In the genomic region with DNA sequence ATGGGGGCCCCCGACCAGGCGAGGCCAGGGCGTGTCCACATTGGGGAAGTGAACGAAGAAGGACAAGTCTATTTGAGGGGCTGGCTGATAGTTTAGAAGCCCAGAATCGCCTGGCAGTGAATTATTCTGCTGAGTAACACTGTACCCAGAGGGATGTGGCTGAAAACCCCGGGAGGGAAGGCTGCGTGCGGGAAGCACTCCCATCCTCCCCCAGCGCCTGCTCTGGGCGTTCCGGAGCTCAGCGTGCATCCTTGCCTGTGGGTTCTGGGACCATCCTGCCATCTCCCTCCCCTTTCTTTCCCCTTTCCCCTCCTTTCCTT, we compare ENCODE assay signal across 18 cellular contexts.
A peak's percentile ranks its signal among the peaks of the same experiment; 100 is the strongest.
DNase-seq lines count a peak whose midpoint lies in the region; TF ChIP-seq lines count a peak whose summit lies in the region.
"Had no signal": no experiment of that assay in that cellular context is flagged by ENCODE, and none has a peak within 500 bp of the region (broad histone marks: within the 10 kb centered on the region; RNA-seq: fewer than 3 reads in every experiment).

No MANE protein-coding gene starts in this region.

- peaks cover 12 to 26% of the 10 kb centered on the region in 2 donors for H3K4me1 ChIP-seq in breast epithelium
- peaks cover 55% of the 10 kb centered on the region for H3K4me1 ChIP-seq in ovary (ENCODE audit: insufficient read depth)
- H3K4me1 ChIP-seq in vagina: peaks cover 45% of the 10 kb centered on the region

- no peak overlapping the region for H3K27ac Mint-ChIP-seq in MCF 10A (ENCODE audit: low read depth, unreplicated experiment)
- H3K27ac Mint-ChIP-seq: activated T-cell treated with anti-CD3 and anti-CD28 coated beads, Interleukin-2, amount 50 U/mL, for 24 hours; stimulated activated naive CD8-positive, alpha-beta T cell treated with anti-CD3 and anti-CD28 coated beads, Interleukin-15, amount 100 ng/mL, for 72 hours had no signal

- no peak for TF ChIP-seq EP300 in ovary (IDR thresholded peaks at IDR 0.05)

- H3K9me3 ChIP-seq in breast epithelium: no peaks in the 10 kb centered on the region
- H3K9me3 ChIP-seq in ovary: no peaks in the 10 kb centered on the region
- H3K9me3 ChIP-seq in vagina: no peaks in the 10 kb centered on the region
- H3K9me3 ChIP-seq: neutrophil, SK-N-SH had no signal

- no peak for DNase-seq in breast epithelium (ENCODE audit: low spot score in 2 of 2)
- no peak for DNase-seq in MCF 10A (ENCODE audit: unreplicated experiment)
- DNase-seq in fibroblast of mammary gland (ENCODE audit: low read depth): peak; percentile 55
- DNase-seq in ovary: peak in 4 of 5 donors; percentile 48 to 70 (median 60)
- DNase-seq in vagina (ENCODE audit: extremely low spot score in 2 of 2): no peak
- no peak for DNase-seq in globus pallidus (ENCODE audit: low spot score)
- DNase-seq in D341Med (ENCODE audit: low spot score): no peak
- no peak for DNase-seq in mucosa of gallbladder (ENCODE audit: low spot score)
- DNase-seq: activated CD4-positive, CD25-positive, alpha-beta regulatory T cell; activated T-cell treated with anti-CD3 and anti-CD28 coated beads, Interleukin-2, amount 50 U/mL, for 24 hours; DMS 273 treated with DMSO at 0.1 percent for 48 hours; NCI-H1417 treated with DMSO at 0.1 percent for 48 hours; NCI-H774; SK-N-SH; stimulated activated CD4-positive, alpha-beta T cell treated with anti-CD3 and anti-CD28 coated beads, Interleukin-2, amount 100 ng/mL, for 48 hours; stimulated activated naive CD8-positive, alpha-beta T cell treated with anti-CD3 and anti-CD28 coated beads, Interleukin-15, amount 100 ng/mL, for 72 hours had no signal

- H3K4me1 Mint-ChIP-seq in MCF 10A (ENCODE audit: insufficient read depth, unreplicated experiment): peaks cover 8% of the 10 kb centered on the region
- H3K4me1 Mint-ChIP-seq: stimulated activated naive CD8-positive, alpha-beta T cell treated with anti-CD3 and anti-CD28 coated beads, Interleukin-15, amount 100 ng/mL, for 72 hours had no signal

- TF ChIP-seq CTCF in breast epithelium (IDR thresholded peaks at IDR 0.05): no peak
- no peak for TF ChIP-seq CTCF in MCF 10A (IDR thresholded peaks at IDR 0.05; ENCODE audit: unreplicated experiment)
- TF ChIP-seq CTCF in fibroblast of mammary gland (conservative IDR thresholded peaks at IDR 0.05; ENCODE audit: control insufficient read depth, insufficient read depth, low read depth, low read length): no peak
- TF ChIP-seq CTCF in ovary (IDR thresholded peaks at IDR 0.05): no peak
- no peak for TF ChIP-seq CTCF in vagina (IDR thresholded peaks at IDR 0.05)

- POLR2A ChIA-PET in MCF 10A (lab: Yijun Ruan, JAX): no interaction called here

- no TSS peak for BruUV-seq in MCF 10A (replicated peaks; lab: Mats Ljungman, UMichigan)

- H3K27ac ChIP-seq in breast epithelium: peak overlapping the region; percentile 89 to 96
- peak overlapping the region; percentile 65 to 95 for H3K27ac ChIP-seq in ovary
- H3K27ac ChIP-seq in vagina: peak overlapping the region; percentile 87
- H3K27ac ChIP-seq: 22Rv1, neutrophil had no signal

- peaks cover 4% of the 10 kb centered on the region for H3K36me3 Mint-ChIP-seq in MCF 10A (ENCODE audit: insufficient read depth, unreplicated experiment)

- intact Hi-C loops in breast epithelium (cut with DNase I; ENCODE audit: low total_unique reads): no loop called here
- intact Hi-C loops in MCF 10A (cut with micrococcal nuclease): no loop called here
- intact Hi-C loops in ovary (cut with DNase I): loop anchor here in 2 of 4 donors (1.0 to 5.0 kb wide), 2 partner anchors 33 to 35 kb away; no protein-coding TSS in a partner anchor
- intact Hi-C loops in vagina (cut with DNase I): no loop called here

- no peaks in the 10 kb centered on the region for H3K9me3 Mint-ChIP-seq in MCF 10A (ENCODE audit: unreplicated experiment)
- H3K9me3 Mint-ChIP-seq: activated T-cell treated with anti-CD3 and anti-CD28 coated beads, Interleukin-2, amount 50 U/mL, for 24 hours; stimulated activated naive CD8-positive, alpha-beta T cell treated with anti-CD3 and anti-CD28 coated beads, Interleukin-15, amount 100 ng/mL, for 72 hours had no signal

- H3K4me3 ChIP-seq in breast epithelium (no peak overlapping the region), fibroblast of mammary gland (ENCODE audit: control insufficient read depth, low read depth, low read length) (no peak overlapping the region), ovary (no peak overlapping the region), vagina (no peak overlapping the region)

- 12 to 19% (median 16%) methylated on average over 12 of the region's 12 CpGs for WGBS in ovary, 3 donors

- H3K27me3 ChIP-seq in breast epithelium (no peaks in the 10 kb centered on the region), ovary (no peaks in the 10 kb centered on the region), vagina (no peaks in the 10 kb centered on the region)
- H3K27me3 ChIP-seq: neutrophil had no signal

- CTCF ChIA-PET in MCF 10A (lab: Yijun Ruan, JAX): no interaction called here

- no peak overlapping the region for H3K4me3 Mint-ChIP-seq in MCF 10A (ENCODE audit: unreplicated experiment)
- H3K4me3 Mint-ChIP-seq: activated T-cell treated with anti-CD3 and anti-CD28 coated beads, Interleukin-2, amount 50 U/mL, for 24 hours; stimulated activated naive CD8-positive, alpha-beta T cell treated with anti-CD3 and anti-CD28 coated beads, Interleukin-15, amount 100 ng/mL, for 72 hours had no signal

- peaks cover 45% of the 10 kb centered on the region for H3K27me3 Mint-ChIP-seq in MCF 10A (ENCODE audit: insufficient read depth, unreplicated experiment)
- H3K27me3 Mint-ChIP-seq: activated T-cell treated with anti-CD3 and anti-CD28 coated beads, Interleukin-2, amount 50 U/mL, for 24 hours; stimulated activated naive CD8-positive, alpha-beta T cell treated with anti-CD3 and anti-CD28 coated beads, Interleukin-15, amount 100 ng/mL, for 72 hours had no signal

- H3K36me3 ChIP-seq in breast epithelium (no peaks in the 10 kb centered on the region), ovary (no peaks in the 10 kb centered on the region), vagina (no peaks in the 10 kb centered on the region)
- H3K36me3 ChIP-seq: neutrophil had no signal

- TF ChIP-seq POLR2A in breast epithelium (IDR thresholded peaks at IDR 0.05) (no peak), ovary (IDR thresholded peaks at IDR 0.05) (no peak), vagina (IDR thresholded peaks at IDR 0.05) (no peak)

Comparison
In these comparisons a context has a peak if more than half of its experiments do, and no peak if none do; other contexts are left out.
1. DNase-seq: peak in fibroblast of mammary gland (single experiment) and ovary (4 of 5); none in breast epithelium (0 of 2), MCF 10A (single experiment), vagina (0 of 2), globus pallidus (single experiment), D341Med (single experiment) and mucosa of gallbladder (single experiment).
2. Peak in every context shown above with its lines, with median percentiles within 50 percentile points of each other: H3K27ac ChIP-seq.